ENCODE assay signal across 1 cellular context in the genomic region with DNA sequence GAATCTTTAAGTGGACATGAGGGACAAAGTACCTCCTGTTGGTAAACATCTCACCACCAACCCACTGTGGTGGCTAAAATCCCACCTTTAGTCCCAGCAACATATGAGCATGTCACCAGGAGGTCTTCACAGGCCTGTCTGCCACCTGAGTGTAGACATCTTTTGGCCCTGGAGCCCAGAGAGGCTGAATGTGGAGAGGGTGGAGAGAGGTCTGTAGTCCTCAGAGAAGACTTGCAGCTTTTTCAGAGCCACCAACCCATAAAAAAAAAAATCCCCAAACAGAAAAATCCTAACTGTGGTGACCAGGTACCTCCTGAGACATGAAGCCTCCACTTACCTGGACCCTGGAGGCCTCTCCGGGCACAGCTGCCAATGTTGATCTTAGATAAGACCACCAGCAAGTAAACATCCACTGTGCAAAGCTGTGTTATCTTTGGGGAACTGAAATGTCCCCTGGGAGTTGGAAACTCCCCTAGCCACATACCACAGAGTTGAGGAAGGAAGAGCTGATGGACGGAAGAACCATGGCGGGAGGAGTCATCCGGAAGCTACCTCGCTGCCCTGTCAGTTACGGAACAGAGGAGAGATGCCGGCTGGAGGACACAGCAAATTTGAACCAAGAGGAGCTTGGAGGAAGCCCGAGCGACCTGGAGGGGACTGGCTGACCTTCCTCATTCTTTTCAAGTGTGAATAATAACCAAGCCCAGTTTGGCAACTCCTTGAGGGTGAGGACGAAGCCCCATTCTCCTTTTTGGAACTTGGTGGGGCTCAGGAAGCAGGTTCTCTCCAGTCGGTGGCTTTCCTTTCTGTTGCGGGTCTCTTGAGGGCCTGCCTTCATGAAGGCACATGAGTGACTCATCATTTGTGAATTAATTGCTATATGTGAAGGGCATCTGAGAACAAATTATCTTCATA.
TF ChIP-seq lines count a peak whose summit lies in the region.

A gene with protein sequence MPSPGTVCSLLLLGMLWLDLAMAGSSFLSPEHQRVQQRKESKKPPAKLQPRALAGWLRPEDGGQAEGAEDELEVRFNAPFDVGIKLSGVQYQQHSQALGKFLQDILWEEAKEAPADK (minus strand): TSS at position 443 of the 915 bp plus-strand sequence. CDS start 2,767 bp downstream, outside the sequence.

TF ChIP-seq in GM12878, 131 proteins besides CTCF, POLR2A, EP300 and RAD21 (continued from another document):
- TF ChIP-seq NRF1 (conservative IDR thresholded peaks at IDR 0.05; ENCODE audit: low read depth, low read length) (no peak), PAX8 (IDR thresholded peaks at IDR 0.05) (no peak), NFYA (IDR thresholded peaks at IDR 0.05; ENCODE audit: borderline replicate concordance, low read depth, low read length) (no peak), BHLHE40 (IDR thresholded peaks at IDR 0.05; ENCODE audit: borderline replicate concordance in 1 of 2, low read depth in 2 of 2, low read length in 1 of 2) (no peak), CHD2 (IDR thresholded peaks at IDR 0.05; ENCODE audit: borderline replicate concordance, low read depth, low read length) (0 out of 2 replicates have a peak, but pooled peaks have one; percentile 23), CBX5 (IDR thresholded peaks at IDR 0.05; ENCODE audit: low read depth) (no peak), HDAC2 (IDR thresholded peaks at IDR 0.05) (no peak), GABPA (IDR thresholded peaks at IDR 0.05; ENCODE audit: low read depth) (no peak), DPF2 (IDR thresholded peaks at IDR 0.05) (peak; percentile 78), TAF1 (IDR thresholded peaks at IDR 0.05; ENCODE audit: borderline replicate concordance, low read depth, low read length) (peak; percentile 62), CEBPB (IDR thresholded peaks at IDR 0.05; ENCODE audit: borderline replicate concordance in 1 of 2, low read depth in 2 of 2, low read length in 2 of 2) (peak in 1 of 2 experiments; percentile 49; a peak in 1 of 4 replicates), RAD51 (IDR thresholded peaks at IDR 0.05) (no peak), KAT2A (conservative IDR thresholded peaks at IDR 0.05; ENCODE audit: control insufficient read depth, low read depth, low read length) (no peak), ZSCAN29 (IDR thresholded peaks at IDR 0.05) (no peak), MEF2B (IDR thresholded peaks at IDR 0.05; ENCODE audit: partially characterized antibody, poor library complexity, severe bottlenecking) (peak; percentile 99), EED (IDR thresholded peaks at IDR 0.05; ENCODE audit: low read depth) (peak; percentile 79), JUNB (IDR thresholded peaks at IDR 0.05) (no peak), SMARCA5 (IDR thresholded peaks at IDR 0.05) (no peak), TARDBP (IDR thresholded peaks at IDR 0.05; ENCODE audit: borderline replicate concordance) (no peak), IRF4 (IDR thresholded peaks at IDR 0.05; ENCODE audit: low read depth, low read length) (peak; percentile 52; the same call in 1 of the 2 replicates), CBFB (IDR thresholded peaks at IDR 0.05; ENCODE audit: low read depth) (peak; percentile 91), NR2F1 (conservative IDR thresholded peaks at IDR 0.05) (no peak), LARP7 (IDR thresholded peaks at IDR 0.05) (peak; percentile 32; the same call in 1 of the 2 replicates), JUND (IDR thresholded peaks at IDR 0.05; ENCODE audit: low read depth, low read length) (no peak), SRF (IDR thresholded peaks at IDR 0.05; ENCODE audit: low read depth in 2 of 2, low read length in 2 of 2) (peak; percentile 24 to 51; a peak in 1 of 4 replicates), SREBF2 (IDR thresholded peaks at IDR 0.05; ENCODE audit: low read length) (no peak), ZZZ3 (IDR thresholded peaks at IDR 0.05; ENCODE audit: control insufficient read depth, insufficient read length, low read depth) (no peak), KLF5 (IDR thresholded peaks at IDR 0.05; ENCODE audit: partially characterized antibody) (peak; percentile 49), RBBP5 (conservative IDR thresholded peaks at IDR 0.05) (no peak), RCOR1 (conservative IDR thresholded peaks at IDR 0.05; ENCODE audit: low read depth, low read length) (no peak), TBL1XR1 (IDR thresholded peaks at IDR 0.05; ENCODE audit: low read depth, low read length) (peak; percentile 12; the same call in 1 of the 2 replicates), HCFC1 (IDR thresholded peaks at IDR 0.05; ENCODE audit: low read length) (no peak), ZNF207 (IDR thresholded peaks at IDR 0.05; ENCODE audit: borderline replicate concordance) (no peak), BACH1 (IDR thresholded peaks at IDR 0.05; ENCODE audit: borderline replicate concordance) (no peak), NBN (IDR thresholded peaks at IDR 0.05) (0 out of 2 replicates have a peak, but pooled peaks have one; percentile 56), YY1 (IDR thresholded peaks at IDR 0.05; ENCODE audit: low read depth, low read length) (peak; percentile 86), IKZF1 (conservative IDR thresholded peaks at IDR 0.05) (peak; percentile 91), POLR2AphosphoS5 (IDR thresholded peaks at IDR 0.05; ENCODE audit: low read length) (peak; percentile 82; the same call in 1 of the 2 replicates)
- TF ChIP-seq, protein P1, sequence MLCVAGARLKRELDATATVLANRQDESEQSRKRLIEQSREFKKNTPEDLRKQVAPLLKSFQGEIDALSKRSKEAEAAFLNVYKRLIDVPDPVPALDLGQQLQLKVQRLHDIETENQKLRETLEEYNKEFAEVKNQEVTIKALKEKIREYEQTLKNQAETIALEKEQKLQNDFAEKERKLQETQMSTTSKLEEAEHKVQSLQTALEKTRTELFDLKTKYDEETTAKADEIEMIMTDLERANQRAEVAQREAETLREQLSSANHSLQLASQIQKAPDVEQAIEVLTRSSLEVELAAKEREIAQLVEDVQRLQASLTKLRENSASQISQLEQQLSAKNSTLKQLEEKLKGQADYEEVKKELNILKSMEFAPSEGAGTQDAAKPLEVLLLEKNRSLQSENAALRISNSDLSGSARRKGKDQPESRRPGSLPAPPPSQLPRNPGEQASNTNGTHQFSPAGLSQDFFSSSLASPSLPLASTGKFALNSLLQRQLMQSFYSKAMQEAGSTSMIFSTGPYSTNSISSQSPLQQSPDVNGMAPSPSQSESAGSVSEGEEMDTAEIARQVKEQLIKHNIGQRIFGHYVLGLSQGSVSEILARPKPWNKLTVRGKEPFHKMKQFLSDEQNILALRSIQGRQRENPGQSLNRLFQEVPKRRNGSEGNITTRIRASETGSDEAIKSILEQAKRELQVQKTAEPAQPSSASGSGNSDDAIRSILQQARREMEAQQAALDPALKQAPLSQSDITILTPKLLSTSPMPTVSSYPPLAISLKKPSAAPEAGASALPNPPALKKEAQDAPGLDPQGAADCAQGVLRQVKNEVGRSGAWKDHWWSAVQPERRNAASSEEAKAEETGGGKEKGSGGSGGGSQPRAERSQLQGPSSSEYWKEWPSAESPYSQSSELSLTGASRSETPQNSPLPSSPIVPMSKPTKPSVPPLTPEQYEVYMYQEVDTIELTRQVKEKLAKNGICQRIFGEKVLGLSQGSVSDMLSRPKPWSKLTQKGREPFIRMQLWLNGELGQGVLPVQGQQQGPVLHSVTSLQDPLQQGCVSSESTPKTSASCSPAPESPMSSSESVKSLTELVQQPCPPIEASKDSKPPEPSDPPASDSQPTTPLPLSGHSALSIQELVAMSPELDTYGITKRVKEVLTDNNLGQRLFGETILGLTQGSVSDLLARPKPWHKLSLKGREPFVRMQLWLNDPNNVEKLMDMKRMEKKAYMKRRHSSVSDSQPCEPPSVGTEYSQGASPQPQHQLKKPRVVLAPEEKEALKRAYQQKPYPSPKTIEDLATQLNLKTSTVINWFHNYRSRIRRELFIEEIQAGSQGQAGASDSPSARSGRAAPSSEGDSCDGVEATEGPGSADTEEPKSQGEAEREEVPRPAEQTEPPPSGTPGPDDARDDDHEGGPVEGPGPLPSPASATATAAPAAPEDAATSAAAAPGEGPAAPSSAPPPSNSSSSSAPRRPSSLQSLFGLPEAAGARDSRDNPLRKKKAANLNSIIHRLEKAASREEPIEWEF (IDR thresholded peaks at IDR 0.05; ENCODE audit: insufficient replicate concordance, low read depth, low read length): no peak
- TF ChIP-seq, protein P2, sequence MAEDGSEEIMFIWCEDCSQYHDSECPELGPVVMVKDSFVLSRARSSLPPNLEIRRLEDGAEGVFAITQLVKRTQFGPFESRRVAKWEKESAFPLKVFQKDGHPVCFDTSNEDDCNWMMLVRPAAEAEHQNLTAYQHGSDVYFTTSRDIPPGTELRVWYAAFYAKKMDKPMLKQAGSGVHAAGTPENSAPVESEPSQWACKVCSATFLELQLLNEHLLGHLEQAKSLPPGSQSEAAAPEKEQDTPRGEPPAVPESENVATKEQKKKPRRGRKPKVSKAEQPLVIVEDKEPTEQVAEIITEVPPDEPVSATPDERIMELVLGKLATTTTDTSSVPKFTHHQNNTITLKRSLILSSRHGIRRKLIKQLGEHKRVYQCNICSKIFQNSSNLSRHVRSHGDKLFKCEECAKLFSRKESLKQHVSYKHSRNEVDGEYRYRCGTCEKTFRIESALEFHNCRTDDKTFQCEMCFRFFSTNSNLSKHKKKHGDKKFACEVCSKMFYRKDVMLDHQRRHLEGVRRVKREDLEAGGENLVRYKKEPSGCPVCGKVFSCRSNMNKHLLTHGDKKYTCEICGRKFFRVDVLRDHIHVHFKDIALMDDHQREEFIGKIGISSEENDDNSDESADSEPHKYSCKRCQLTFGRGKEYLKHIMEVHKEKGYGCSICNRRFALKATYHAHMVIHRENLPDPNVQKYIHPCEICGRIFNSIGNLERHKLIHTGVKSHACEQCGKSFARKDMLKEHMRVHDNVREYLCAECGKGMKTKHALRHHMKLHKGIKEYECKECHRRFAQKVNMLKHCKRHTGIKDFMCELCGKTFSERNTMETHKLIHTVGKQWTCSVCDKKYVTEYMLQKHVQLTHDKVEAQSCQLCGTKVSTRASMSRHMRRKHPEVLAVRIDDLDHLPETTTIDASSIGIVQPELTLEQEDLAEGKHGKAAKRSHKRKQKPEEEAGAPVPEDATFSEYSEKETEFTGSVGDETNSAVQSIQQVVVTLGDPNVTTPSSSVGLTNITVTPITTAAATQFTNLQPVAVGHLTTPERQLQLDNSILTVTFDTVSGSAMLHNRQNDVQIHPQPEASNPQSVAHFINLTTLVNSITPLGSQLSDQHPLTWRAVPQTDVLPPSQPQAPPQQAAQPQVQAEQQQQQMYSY (CRISPR knock-in tag; IDR thresholded peaks at IDR 0.05): no peak
- TF ChIP-seq, protein P3, sequence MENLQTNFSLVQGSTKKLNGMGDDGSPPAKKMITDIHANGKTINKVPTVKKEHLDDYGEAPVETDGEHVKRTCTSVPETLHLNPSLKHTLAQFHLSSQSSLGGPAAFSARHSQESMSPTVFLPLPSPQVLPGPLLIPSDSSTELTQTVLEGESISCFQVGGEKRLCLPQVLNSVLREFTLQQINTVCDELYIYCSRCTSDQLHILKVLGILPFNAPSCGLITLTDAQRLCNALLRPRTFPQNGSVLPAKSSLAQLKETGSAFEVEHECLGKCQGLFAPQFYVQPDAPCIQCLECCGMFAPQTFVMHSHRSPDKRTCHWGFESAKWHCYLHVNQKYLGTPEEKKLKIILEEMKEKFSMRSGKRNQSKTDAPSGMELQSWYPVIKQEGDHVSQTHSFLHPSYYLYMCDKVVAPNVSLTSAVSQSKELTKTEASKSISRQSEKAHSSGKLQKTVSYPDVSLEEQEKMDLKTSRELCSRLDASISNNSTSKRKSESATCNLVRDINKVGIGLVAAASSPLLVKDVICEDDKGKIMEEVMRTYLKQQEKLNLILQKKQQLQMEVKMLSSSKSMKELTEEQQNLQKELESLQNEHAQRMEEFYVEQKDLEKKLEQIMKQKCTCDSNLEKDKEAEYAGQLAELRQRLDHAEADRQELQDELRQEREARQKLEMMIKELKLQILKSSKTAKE (IDR thresholded peaks at IDR 0.05; ENCODE audit: low read depth, poor library complexity, severe bottlenecking): no peak
- TF ChIP-seq, protein P4, sequence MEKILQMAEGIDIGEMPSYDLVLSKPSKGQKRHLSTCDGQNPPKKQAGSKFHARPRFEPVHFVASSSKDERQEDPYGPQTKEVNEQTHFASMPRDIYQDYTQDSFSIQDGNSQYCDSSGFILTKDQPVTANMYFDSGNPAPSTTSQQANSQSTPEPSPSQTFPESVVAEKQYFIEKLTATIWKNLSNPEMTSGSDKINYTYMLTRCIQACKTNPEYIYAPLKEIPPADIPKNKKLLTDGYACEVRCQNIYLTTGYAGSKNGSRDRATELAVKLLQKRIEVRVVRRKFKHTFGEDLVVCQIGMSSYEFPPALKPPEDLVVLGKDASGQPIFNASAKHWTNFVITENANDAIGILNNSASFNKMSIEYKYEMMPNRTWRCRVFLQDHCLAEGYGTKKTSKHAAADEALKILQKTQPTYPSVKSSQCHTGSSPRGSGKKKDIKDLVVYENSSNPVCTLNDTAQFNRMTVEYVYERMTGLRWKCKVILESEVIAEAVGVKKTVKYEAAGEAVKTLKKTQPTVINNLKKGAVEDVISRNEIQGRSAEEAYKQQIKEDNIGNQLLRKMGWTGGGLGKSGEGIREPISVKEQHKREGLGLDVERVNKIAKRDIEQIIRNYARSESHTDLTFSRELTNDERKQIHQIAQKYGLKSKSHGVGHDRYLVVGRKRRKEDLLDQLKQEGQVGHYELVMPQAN (conservative IDR thresholded peaks at IDR 0.05): 0 out of 2 replicates have a peak, but pooled peaks have one; percentile 3
- TF ChIP-seq, protein P5, sequence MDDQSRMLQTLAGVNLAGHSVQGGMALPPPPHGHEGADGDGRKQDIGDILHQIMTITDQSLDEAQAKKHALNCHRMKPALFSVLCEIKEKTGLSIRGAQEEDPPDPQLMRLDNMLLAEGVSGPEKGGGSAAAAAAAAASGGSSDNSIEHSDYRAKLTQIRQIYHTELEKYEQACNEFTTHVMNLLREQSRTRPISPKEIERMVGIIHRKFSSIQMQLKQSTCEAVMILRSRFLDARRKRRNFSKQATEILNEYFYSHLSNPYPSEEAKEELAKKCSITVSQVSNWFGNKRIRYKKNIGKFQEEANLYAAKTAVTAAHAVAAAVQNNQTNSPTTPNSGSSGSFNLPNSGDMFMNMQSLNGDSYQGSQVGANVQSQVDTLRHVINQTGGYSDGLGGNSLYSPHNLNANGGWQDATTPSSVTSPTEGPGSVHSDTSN (IDR thresholded peaks at IDR 0.05; ENCODE audit: insufficient replicate concordance, low read depth, low read length): peak; percentile 72
- TF ChIP-seq, protein P6, sequence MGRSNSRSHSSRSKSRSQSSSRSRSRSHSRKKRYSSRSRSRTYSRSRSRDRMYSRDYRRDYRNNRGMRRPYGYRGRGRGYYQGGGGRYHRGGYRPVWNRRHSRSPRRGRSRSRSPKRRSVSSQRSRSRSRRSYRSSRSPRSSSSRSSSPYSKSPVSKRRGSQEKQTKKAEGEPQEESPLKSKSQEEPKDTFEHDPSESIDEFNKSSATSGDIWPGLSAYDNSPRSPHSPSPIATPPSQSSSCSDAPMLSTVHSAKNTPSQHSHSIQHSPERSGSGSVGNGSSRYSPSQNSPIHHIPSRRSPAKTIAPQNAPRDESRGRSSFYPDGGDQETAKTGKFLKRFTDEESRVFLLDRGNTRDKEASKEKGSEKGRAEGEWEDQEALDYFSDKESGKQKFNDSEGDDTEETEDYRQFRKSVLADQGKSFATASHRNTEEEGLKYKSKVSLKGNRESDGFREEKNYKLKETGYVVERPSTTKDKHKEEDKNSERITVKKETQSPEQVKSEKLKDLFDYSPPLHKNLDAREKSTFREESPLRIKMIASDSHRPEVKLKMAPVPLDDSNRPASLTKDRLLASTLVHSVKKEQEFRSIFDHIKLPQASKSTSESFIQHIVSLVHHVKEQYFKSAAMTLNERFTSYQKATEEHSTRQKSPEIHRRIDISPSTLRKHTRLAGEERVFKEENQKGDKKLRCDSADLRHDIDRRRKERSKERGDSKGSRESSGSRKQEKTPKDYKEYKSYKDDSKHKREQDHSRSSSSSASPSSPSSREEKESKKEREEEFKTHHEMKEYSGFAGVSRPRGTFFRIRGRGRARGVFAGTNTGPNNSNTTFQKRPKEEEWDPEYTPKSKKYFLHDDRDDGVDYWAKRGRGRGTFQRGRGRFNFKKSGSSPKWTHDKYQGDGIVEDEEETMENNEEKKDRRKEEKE (IDR thresholded peaks at IDR 0.05): no peak
